In the genomic region with DNA sequence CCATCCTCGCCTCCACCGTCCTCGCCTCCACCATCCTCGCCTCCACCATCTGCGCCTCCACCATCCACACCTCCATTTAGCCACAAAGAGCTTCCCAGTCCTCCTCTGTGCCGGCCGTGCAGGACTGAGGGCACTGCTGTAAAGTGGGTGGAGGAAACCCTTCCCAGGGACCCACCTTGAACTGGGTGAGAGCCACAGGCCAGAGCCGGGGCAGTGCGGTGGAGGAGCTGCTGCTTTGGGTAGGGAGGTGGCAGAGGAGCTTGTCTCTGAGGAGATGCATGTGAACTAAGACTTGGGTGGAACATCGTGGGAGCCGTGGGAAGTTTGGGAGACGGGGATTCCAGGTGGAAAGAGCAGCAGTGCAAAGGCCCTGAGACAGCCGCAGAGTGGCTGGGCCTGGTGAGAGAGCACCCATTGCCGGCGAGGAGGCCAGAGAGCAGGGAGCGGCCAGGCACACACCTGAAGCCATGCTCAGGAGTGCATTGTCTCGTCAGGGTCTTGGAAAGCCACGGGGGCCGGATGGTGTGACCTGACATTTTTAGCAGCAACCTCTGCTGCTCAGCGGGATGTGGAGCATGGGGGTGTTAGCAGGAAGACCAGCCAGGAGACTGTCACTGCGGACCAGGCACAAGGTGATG, we compare ENCODE assay signal across 19 cellular contexts.
DNase-seq lines count a peak whose midpoint lies in the region; ATAC-seq and TF ChIP-seq lines count a peak whose summit lies in the region.
"Had no signal": no experiment of that assay in that cellular context is flagged by ENCODE, and none has a peak within 500 bp of the region (broad histone marks: within the 10 kb centered on the region; RNA-seq: fewer than 3 reads in every experiment).

No MANE protein-coding gene starts in this region.

- peaks cover 3% of the 10 kb centered on the region for H3K79me1 ChIP-seq in neuronal stem cell (ENCODE audit: low read depth, low read length)

- no CpG with 5 or more reads among the region's 21 CpGs for WGBS in neuronal stem cell (ENCODE audit: extremely low coverage in 2 of 2, insufficient read length in 2 of 2, insufficient replicate concordance in 1 of 2), 2 donors

- no peak overlapping the region for H3K9ac ChIP-seq in neuronal stem cell (ENCODE audit: low read depth, low read length, poor library complexity)

- H3K36me3 ChIP-seq in right atrium auricular region: peaks cover 5% of the 10 kb centered on the region
- peaks cover 0 to 6% of the 10 kb centered on the region in 2 donors for H3K36me3 ChIP-seq in neuronal stem cell (replicated peaks in 1 of 2; ENCODE audit: control insufficient read depth in 2 of 2, insufficient read depth in 2 of 2, low read length in 2 of 2)
- H3K36me3 ChIP-seq in upper lobe of right lung: peaks cover 16% of the 10 kb centered on the region
- H3K36me3 ChIP-seq: MG63, SJSA1 had no signal

- H2BK5ac ChIP-seq in neuronal stem cell (ENCODE audit: low read length): peak overlapping the region; percentile 7

- H2BK120ac ChIP-seq in neuronal stem cell (ENCODE audit: low read depth, low read length): no peak overlapping the region

- TF ChIP-seq CTCF in right atrium auricular region (IDR thresholded peaks at IDR 0.05) (no peak), upper lobe of right lung (IDR thresholded peaks at IDR 0.05) (no peak)

- no peak overlapping the region for H3K4ac ChIP-seq in neuronal stem cell (ENCODE audit: low read length)

- no peak overlapping the region for H3K23ac ChIP-seq in neuronal stem cell (ENCODE audit: low read depth, low read length, poor library complexity)

- no peak overlapping the region for H2BK12ac ChIP-seq in neuronal stem cell (ENCODE audit: low read length)

- no peak overlapping the region for H3K14ac ChIP-seq in neuronal stem cell (ENCODE audit: low read length)

- peak; percentile 42 for DNase-seq in right atrium auricular region (ENCODE audit: low spot score)
- no peak for DNase-seq in Right ventricle myocardium superior
- DNase-seq in ecto neural progenitor cell (ENCODE audit: low spot score): peak; percentile 29
- DNase-seq in neuronal stem cell (ENCODE audit: low spot score): no peak
- DNase-seq in upper lobe of right lung: peak; percentile 51
- DNase-seq in amygdala (lab: John Stamatoyannopoulos, UW): no peak
- DNase-seq in AG08396 (ENCODE audit: low spot score): no peak
- DNase-seq: DMS79, HFFc6, MG63, NCI-H1694 treated with DMSO at 0.1 percent for 48 hours, NCI-H2081 treated with DMSO at 0.1 percent for 48 hours, NCI-H446, NCI-H526 had no signal

- H2BK15ac ChIP-seq in neuronal stem cell (ENCODE audit: low read length): no peak overlapping the region

- ATAC-seq in Right ventricle myocardium superior (ENCODE audit: poor library complexity): no peak
- ATAC-seq in upper lobe of right lung: no peak
- no peak for ATAC-seq in GM21367 (IDR thresholded peaks at IDR 0.05; ENCODE audit: unreplicated experiment)
- ATAC-seq: GM12878, K562 had no signal

- peak overlapping the region; percentile 27 for H3K18ac ChIP-seq in neuronal stem cell (ENCODE audit: low read length)

- H3K27me3 ChIP-seq in right atrium auricular region: no peaks in the 10 kb centered on the region
- H3K27me3 ChIP-seq in neuronal stem cell (ENCODE audit: control insufficient read depth in 3 of 3, insufficient read depth in 3 of 3, low read depth in 1 of 3, low read length in 3 of 3): peaks cover 0 to 6% (median 0%) of the 10 kb centered on the region in 3 experiments
- no peaks in the 10 kb centered on the region for H3K27me3 ChIP-seq in upper lobe of right lung
- H3K27me3 ChIP-seq: MG63, Peyer's patch, SJSA1 had no signal

- no peak overlapping the region for H2AFZ ChIP-seq in neuronal stem cell (ENCODE audit: low read length)

- no peak overlapping the region for H4K8ac ChIP-seq in neuronal stem cell (ENCODE audit: low read depth, low read length)

- H4K91ac ChIP-seq in neuronal stem cell (ENCODE audit: low read depth, low read length, poor library complexity): no peak overlapping the region

- no peak overlapping the region for H3K4me2 ChIP-seq in neuronal stem cell (ENCODE audit: insufficient read depth, low read length, poor library complexity, severe bottlenecking)

- H3K4me3 ChIP-seq in right atrium auricular region (no peak overlapping the region), neuronal stem cell (ENCODE audit: low read length in 2 of 2) (peak overlapping the region in 1 of 2 donors; percentile 25), upper lobe of right lung (no peak overlapping the region)
- H3K4me3 ChIP-seq: GM12878, K562, MG63, Peyer's patch, SJSA1 had no signal

- H2AK5ac ChIP-seq in neuronal stem cell (ENCODE audit: low read depth, low read length): peak overlapping the region; percentile 68

- H3K9me3 ChIP-seq in right atrium auricular region (no peaks in the 10 kb centered on the region), neuronal stem cell (replicated peaks in 1 of 2; ENCODE audit: control insufficient read depth in 2 of 2, insufficient read depth in 1 of 2, low read depth in 1 of 2, low read length in 2 of 2) (peaks cover 0 to 2% of the 10 kb centered on the region in 2 donors), upper lobe of right lung (no peaks in the 10 kb centered on the region)
- H3K9me3 ChIP-seq: MG63, Peyer's patch, SJSA1 had no signal

- H3K27ac ChIP-seq in right atrium auricular region (no peak overlapping the region), neuronal stem cell (replicated peaks; ENCODE audit: low read length) (no peak overlapping the region), upper lobe of right lung (no peak overlapping the region)
- H3K27ac ChIP-seq: Peyer's patch, SJSA1 had no signal

- intact Hi-C loops in Right ventricle myocardium superior (cut with DNase I) (no loop called here), upper lobe of right lung (cut with DNase I) (no loop called here)

- H3K4me1 ChIP-seq in right atrium auricular region: peaks cover 0 to 9% of the 10 kb centered on the region in 2 donors
- peaks cover 7 to 11% of the 10 kb centered on the region in 2 donors for H3K4me1 ChIP-seq in neuronal stem cell (ENCODE audit: control insufficient read depth in 2 of 2, insufficient read depth in 1 of 2, low read depth in 1 of 2, low read length in 2 of 2)
- no peaks in the 10 kb centered on the region for H3K4me1 ChIP-seq in upper lobe of right lung
- H3K4me1 ChIP-seq: Peyer's patch, SJSA1 had no signal

Comparison
In these comparisons a context has a peak if more than half of its experiments do, and no peak if none do; other contexts are left out.
1. DNase-seq: peak in right atrium auricular region (single experiment), ecto neural progenitor cell (single experiment) and upper lobe of right lung (single experiment); none in Right ventricle myocardium superior (single experiment), neuronal stem cell (single experiment), amygdala (0 of 56) and AG08396 (single experiment).